Comparison of ENCODE assay signal across 8 cellular contexts in the genomic region with DNA sequence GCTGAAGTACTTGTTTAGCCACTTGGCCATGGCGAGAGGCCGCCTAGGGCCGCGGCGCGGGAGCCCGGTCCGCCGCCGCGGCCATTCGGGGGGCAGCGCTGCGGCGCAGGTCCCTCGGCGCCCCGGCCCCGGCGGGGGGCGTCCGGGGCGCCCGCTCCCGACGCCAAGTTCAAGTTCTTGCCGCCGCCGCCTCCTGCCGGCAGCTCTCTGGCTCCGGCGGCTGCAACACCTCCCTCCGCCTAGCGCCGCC. TPM values are rescaled to one million over a fixed set of nuclear protein-coding genes. Genes with fewer than 3 reads are reported as not detected.
DNase-seq lines count a peak whose midpoint lies in the region; ATAC-seq and TF ChIP-seq lines count a peak whose summit lies in the region.

No MANE protein-coding gene starts in this region.

- peak; percentile 34 for ATAC-seq in GM18909 (IDR thresholded peaks at IDR 0.05; ENCODE audit: poor library complexity, unreplicated experiment)
- ATAC-seq in HG03139 (IDR thresholded peaks at IDR 0.05; ENCODE audit: unreplicated experiment), result peak; percentile 21
- peak; percentile 8 for ATAC-seq in left lung

- H3K27me3 ChIP-seq in left lung, result peaks cover 0 to 38% of the 10 kb centered on the region in 2 donors
- H3K27me3 ChIP-seq in subcutaneous abdominal adipose tissue (ENCODE audit: control insufficient read depth in 5 of 5, insufficient read depth in 4 of 5, low read length in 5 of 5), result no peaks in the 10 kb centered on the region

- H3K27ac ChIP-seq in left lung (peak overlapping the region; percentile 86 to 91), subcutaneous abdominal adipose tissue (ENCODE audit: low read depth, low read length) (peak overlapping the region; percentile 70)

- peak; percentile 54 for DNase-seq in Ammon's horn (ENCODE audit: low spot score)
- DNase-seq in SKM-1 treated with dmso at 0.1 percent for 144 hours (lab: John Stamatoyannopoulos, UW; ENCODE audit: unreplicated experiment), result peak; percentile 41
- DNase-seq in choroid plexus epithelial cell (ENCODE audit: low read depth), result peak; percentile 69
- peak in 1 of 2 donors; percentile 58 for DNase-seq in left lung
- DNase-seq in iPS-NIHi7 (ENCODE audit: extremely low spot score), result no peak

- peak overlapping the region in 4 of 5 donors; percentile 76 to 78 (median 78) for H3K9ac ChIP-seq in subcutaneous abdominal adipose tissue (ENCODE audit: low read length in 5 of 5)

- H3K4me1 ChIP-seq in left lung (peaks cover 6 to 58% of the 10 kb centered on the region in 2 donors), subcutaneous abdominal adipose tissue (ENCODE audit: control insufficient read depth in 5 of 5, insufficient read depth in 5 of 5, low read length in 5 of 5) (peaks cover 3 to 55% (median 43%) of the 10 kb centered on the region in 5 donors)

- H3K36me3 ChIP-seq in left lung (no peaks in the 10 kb centered on the region), subcutaneous abdominal adipose tissue (ENCODE audit: control insufficient read depth in 5 of 5, insufficient read depth in 5 of 5, low read length in 5 of 5) (no peaks in the 10 kb centered on the region)

- peak; percentile 58 for TF ChIP-seq CTCF in choroid plexus epithelial cell (conservative IDR thresholded peaks at IDR 0.05; ENCODE audit: low read depth, low read length)
- TF ChIP-seq CTCF in left lung (IDR thresholded peaks at IDR 0.05), result no peak

- intact Hi-C loops in left lung (cut with DNase I), result no loop called here

- peak overlapping the region; percentile 85 for H3K4me3 ChIP-seq in choroid plexus epithelial cell (ENCODE audit: low read depth, low read length)
- H3K4me3 ChIP-seq in left lung, result peak overlapping the region; percentile 78 to 96
- H3K4me3 ChIP-seq in subcutaneous abdominal adipose tissue (ENCODE audit: low read depth in 1 of 5, low read length in 5 of 5), result peak overlapping the region in 4 of 5 donors; percentile 84 to 87 (median 86)

- H3K9me3 ChIP-seq in left lung (no peaks in the 10 kb centered on the region), subcutaneous abdominal adipose tissue (ENCODE audit: control insufficient read depth in 5 of 5, low read length in 5 of 5) (no peaks in the 10 kb centered on the region)

RNA-seq across cellular contexts. Expression of a gene that starts 0.5 kb away (rescaled TPM):
- total RNA-seq in left lung, result 10 to 100 TPM; 26.7 to 26.8 TPM
